ENCODE assay signal across 10 cellular contexts in the genomic region with DNA sequence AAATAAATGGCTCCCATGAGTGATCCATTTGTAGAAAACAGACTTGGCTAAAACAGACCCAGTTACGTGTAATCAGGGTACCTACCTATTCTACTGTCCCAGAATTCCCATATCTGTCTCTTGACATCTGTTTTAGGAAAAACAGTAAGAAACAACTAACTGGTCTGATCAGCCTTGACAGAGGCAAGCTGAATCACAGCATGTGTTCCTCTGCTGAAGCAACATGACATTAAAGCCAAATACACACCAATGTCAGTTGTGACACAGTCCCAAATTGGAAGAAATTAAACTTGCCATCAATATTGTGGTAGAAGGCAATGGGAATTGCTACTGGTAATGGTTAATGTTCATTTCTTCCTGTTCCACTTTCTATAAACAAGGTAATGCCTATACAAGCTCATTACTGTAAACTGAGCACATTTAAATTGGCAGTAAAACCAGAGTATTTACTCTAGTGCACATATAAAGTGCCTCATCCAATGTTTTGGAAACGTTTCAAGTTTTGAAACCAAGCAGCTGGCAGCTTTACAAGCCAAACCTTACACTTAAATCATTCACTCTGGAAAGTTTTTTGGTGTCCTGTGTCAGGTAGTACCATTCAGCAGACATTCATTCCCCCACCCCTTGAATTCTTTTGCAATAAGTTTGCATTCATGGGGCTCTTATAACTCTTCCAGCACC. TPM values are rescaled to one million over a fixed set of nuclear protein-coding genes. Genes with fewer than 3 reads are reported as not detected.
DNase-seq lines count a peak whose midpoint lies in the region; ATAC-seq, FAIRE-seq and TF ChIP-seq lines count a peak whose summit lies in the region.
"Had no signal": no experiment of that assay in that cellular context is flagged by ENCODE, and none has a peak within 500 bp of the region (broad histone marks: within the 10 kb centered on the region; RNA-seq: fewer than 3 reads in every experiment).

No MANE protein-coding gene starts in this region.

- no peak overlapping the region for H3K4me2 ChIP-seq in fibroblast of lung (ENCODE audit: extremely low read depth, insufficient read depth, low read length)

- DNase-seq in LoVo (ENCODE audit: low spot score) = peak; percentile 52
- peak; percentile 4 for DNase-seq in NCI-H748 treated with DMSO at 0.1 percent for 48 hours (lab: John Stamatoyannopoulos, UW)
- DNase-seq in fibroblast of lung (ENCODE audit: low read depth in 2 of 2) = peak; percentile 42 to 75
- peak; percentile 56 for DNase-seq in small intestine
- DNase-seq in effector memory CD4-positive, alpha-beta T cell = no peak
- DNase-seq in WERI-Rb-1 = no peak
- no peak for DNase-seq in lower leg skin (ENCODE audit: low spot score in 2 of 2)
- DNase-seq: activated naive CD4-positive, alpha-beta T cell treated with Interleukin-2 at 50 U/mL for 16 hours; esophagus squamous epithelium had no signal

- H4K20me1 ChIP-seq in fibroblast of lung (ENCODE audit: control insufficient read depth, extremely low read depth, insufficient read depth, low read length) = no peaks in the 10 kb centered on the region

- H3K4me1 ChIP-seq in fibroblast of lung (ENCODE audit: control insufficient read depth, extremely low read depth, insufficient read depth, low read length) (no peaks in the 10 kb centered on the region), small intestine (ENCODE audit: control insufficient read depth in 2 of 2, insufficient read depth in 1 of 2, low read depth in 1 of 2, low read length in 1 of 2) (peaks cover 0 to 2% of the 10 kb centered on the region in 2 donors)
- H3K4me1 ChIP-seq in effector memory CD4-positive, alpha-beta T cell (ENCODE audit: control insufficient read depth, insufficient read depth, low read length, poor library complexity, severe bottlenecking) = no peaks in the 10 kb centered on the region

- intact Hi-C loops in lower leg skin (cut with DNase I; ENCODE audit: low total_unique reads) = no loop called here

- H3K27me3 ChIP-seq in fibroblast of lung (ENCODE audit: control insufficient read depth, insufficient read depth, low read length) = no peaks in the 10 kb centered on the region
- H3K27me3 ChIP-seq in small intestine (ENCODE audit: control insufficient read depth in 2 of 2, insufficient read depth in 2 of 2, low read length in 2 of 2) = no peaks in the 10 kb centered on the region
- H3K27me3 ChIP-seq in effector memory CD4-positive, alpha-beta T cell (replicated peaks; ENCODE audit: control insufficient read depth, insufficient read depth, low read length, poor library complexity, severe bottlenecking) = peaks cover 3% of the 10 kb centered on the region
- no peaks in the 10 kb centered on the region for H3K27me3 ChIP-seq in WERI-Rb-1 (ENCODE audit: insufficient read depth, low read depth, severe bottlenecking)

- H2AFZ ChIP-seq in fibroblast of lung (ENCODE audit: low read length) = no peak overlapping the region

- TF ChIP-seq CTCF in fibroblast of lung (conservative IDR thresholded peaks at IDR 0.05 in 1 of 2, IDR thresholded peaks at IDR 0.05 in 1 of 2; ENCODE audit: low read depth in 1 of 2, low read length in 2 of 2) = no peak
- TF ChIP-seq CTCF in WERI-Rb-1 (IDR thresholded peaks at IDR 0.05; ENCODE audit: low read depth, low read length) = no peak
- TF ChIP-seq CTCF in lower leg skin (IDR thresholded peaks at IDR 0.05) = no peak

- H3K9ac ChIP-seq in fibroblast of lung (ENCODE audit: insufficient read depth, low read length) = no peak overlapping the region

- no peak for FAIRE-seq in small intestine (lab: Jason Lieb, UNC)

- TF ChIP-seq POLR2A in lower leg skin (IDR thresholded peaks at IDR 0.05) = no peak

- no peak for ATAC-seq in GM18909 (IDR thresholded peaks at IDR 0.05; ENCODE audit: poor library complexity, unreplicated experiment)

- H3K9me3 ChIP-seq in fibroblast of lung (ENCODE audit: control insufficient read depth, insufficient read depth, low read depth, low read length) = no peaks in the 10 kb centered on the region
- H3K9me3 ChIP-seq in small intestine (ENCODE audit: control insufficient read depth, low read depth) = no peaks in the 10 kb centered on the region
- no peaks in the 10 kb centered on the region for H3K9me3 ChIP-seq in effector memory CD4-positive, alpha-beta T cell (ENCODE audit: control insufficient read depth, low read length)
- H3K9me3 ChIP-seq in WERI-Rb-1 (ENCODE audit: severe bottlenecking) = no peaks in the 10 kb centered on the region
- H3K9me3 ChIP-seq: esophagus squamous epithelium had no signal

- H3K79me2 ChIP-seq in fibroblast of lung (ENCODE audit: control insufficient read depth, insufficient read depth, low read length) = no peaks in the 10 kb centered on the region

- H3K27ac ChIP-seq in fibroblast of lung (ENCODE audit: insufficient read depth, low read length) = no peak overlapping the region
- peak overlapping the region in 1 of 2 donors; percentile 38 for H3K27ac ChIP-seq in small intestine (ENCODE audit: low read depth in 1 of 2, low read length in 1 of 2)
- H3K27ac ChIP-seq in effector memory CD4-positive, alpha-beta T cell (ENCODE audit: insufficient read depth, low read length, poor library complexity, severe bottlenecking) = no peak overlapping the region
- no peak overlapping the region for H3K27ac ChIP-seq in WERI-Rb-1
- H3K27ac ChIP-seq: esophagus squamous epithelium had no signal

- WGBS in small intestine, 3 donors = 41 to 44% (median 42%) methylated on average over 2 of the region's 2 CpGs
- WGBS in lower leg skin, 2 donors = 40 to 43% methylated on average over 2 of the region's 2 CpGs

- H3K4me3 ChIP-seq in fibroblast of lung (replicated peaks in 1 of 4; ENCODE audit: control extremely low read depth in 1 of 4, insufficient read depth in 1 of 4, low read depth in 3 of 4, low read length in 4 of 4) (no peak overlapping the region), small intestine (ENCODE audit: low read depth in 1 of 2, low read length in 2 of 2) (no peak overlapping the region), WERI-Rb-1 (ENCODE audit: low read depth, low read length) (no peak overlapping the region), lower leg skin (ENCODE audit: low read depth, poor library complexity, severe bottlenecking) (no peak overlapping the region)
- H3K4me3 ChIP-seq in effector memory CD4-positive, alpha-beta T cell (ENCODE audit: insufficient read depth, low read depth, low read length, poor library complexity, severe bottlenecking) = no peak overlapping the region
- H3K4me3 ChIP-seq: esophagus squamous epithelium had no signal

- no peaks in the 10 kb centered on the region for H3K36me3 ChIP-seq in fibroblast of lung (ENCODE audit: control insufficient read depth, insufficient read depth, low read length)
- H3K36me3 ChIP-seq in small intestine (ENCODE audit: control insufficient read depth in 2 of 2, insufficient read depth in 2 of 2, low read length in 2 of 2) = no peaks in the 10 kb centered on the region
- no peaks in the 10 kb centered on the region for H3K36me3 ChIP-seq in effector memory CD4-positive, alpha-beta T cell (ENCODE audit: control insufficient read depth, insufficient read depth, low read length)
- H3K36me3 ChIP-seq in WERI-Rb-1 = no peaks in the 10 kb centered on the region
- H3K36me3 ChIP-seq: esophagus squamous epithelium had no signal

RNA-seq across cellular contexts. Expression of a gene that starts 26.9 kb away (rescaled TPM):
- total RNA-seq in fibroblast of lung (2.3 and 7.7 TPM in 2 replicates), lower leg skin (1 to 10 TPM; 1.2 to 6.0 (median 2.3) TPM)
- polyA plus RNA-seq in fibroblast of lung (1.1 and 1.8 TPM in 2 replicates), small intestine (1 to 10 TPM in 1 of 3 donors, under 1 TPM in 1, not detected in 1; 0.45 to 2.5 TPM)
- 1.3 and 1.5 TPM in 2 replicates for polyA plus RNA-seq in fibroblast of lung (2012)
- polyA minus RNA-seq in fibroblast of lung (ENCODE audit: low replicate concordance) = 1.3 TPM in 1 of 2 replicates, not detected in the other

Comparison
In these comparisons a context has a peak if more than half of its experiments do, and no peak if none do; other contexts are left out.
1. DNase-seq: peak in LoVo (single experiment), NCI-H748 treated with DMSO at 0.1 percent for 48 hours (single experiment), fibroblast of lung (2 of 2) and small intestine (single experiment); none in effector memory CD4-positive, alpha-beta T cell (0 of 3), WERI-Rb-1 (single experiment) and lower leg skin (0 of 2).